27 cellular contexts compared by ENCODE assay signal in genomic region chr16:12628526-12628925, GRCh38.
"Had no signal": no experiment of that assay in that cellular context is flagged by ENCODE, and none has a peak within 500 bp of the region (broad histone marks: within the 10 kb centered on the region; RNA-seq: fewer than 3 reads in every experiment).

No MANE protein-coding gene starts in this region.

- H3K4me3 ChIP-seq: adrenal gland, breast epithelium, heart right ventricle, left ventricle myocardium inferior, lung, neural progenitor cell, psoas muscle, tibial nerve had no signal

- H3K27me3 Mint-ChIP-seq: activated naive CD8-positive, alpha-beta T cell had no signal

- H3K27ac Mint-ChIP-seq: activated naive CD8-positive, alpha-beta T cell; dendritic cell treated with granulocyte-macrophage colony-stimulating factor and Interleukin-4, amounts not matched to agents 40 ng/mL and 50 ng/mL, for 4 days; natural killer cell; neural progenitor cell; T-helper 1 cell treated with Interleukin-12 subunit alpha and Interleukin-12 subunit beta and Interleukin-4 antibody, amounts not matched to agents 30 μg/mL and 1 μg/mL, for 36 hours had no signal

- ATAC-seq: activated CD4-positive, CD25-positive, alpha-beta regulatory T cell treated with anti-CD3 and anti-CD28 coated beads, Interleukin-2, amount 50 U/mL, for 24 hours; foreskin keratinocyte; heart right ventricle; natural killer cell; psoas muscle had no signal

- H3K9me3 Mint-ChIP-seq: dendritic cell treated with granulocyte-macrophage colony-stimulating factor and Interleukin-4, amounts not matched to agents 40 ng/mL and 50 ng/mL, for 4 days; natural killer cell; T-helper 1 cell treated with Interleukin-12 subunit alpha and Interleukin-12 subunit beta and Interleukin-4 antibody, amounts not matched to agents 30 μg/mL and 1 μg/mL, for 36 hours had no signal

- H3K4me1 Mint-ChIP-seq: natural killer cell, neural progenitor cell had no signal

- DNase-seq: activated CD4-positive, alpha-beta T cell treated with anti-CD3 and anti-CD28 coated beads for 48 hours; activated CD4-positive, alpha-beta T cell treated with anti-CD3 and anti-CD28 coated beads, Interleukin-2, amount 50 U/mL, for 48 hours; activated effector memory CD4-positive, alpha-beta T cell treated with Interleukin-2 at 50 U/mL for 16 hours; activated naive CD4-positive, alpha-beta T cell treated with Interleukin-2 at 50 U/mL for 16 hours; adrenal gland; central memory CD4-positive, alpha-beta T cell; effector CD4-positive, alpha-beta T cell; foreskin keratinocyte; heart right ventricle; left ventricle myocardium inferior; mesendoderm; natural killer cell; occipital lobe; psoas muscle; stimulated activated CD4-positive, alpha-beta T cell treated with anti-CD3 and anti-CD28 coated beads, Interleukin-15, amount 100 ng/mL, for 24 hours; stimulated activated CD4-positive, alpha-beta T cell treated with anti-CD3 and anti-CD28 coated beads, Interleukin-2, amount 100 ng/mL, for 24 hours; stimulated activated naive CD4-positive, alpha-beta T cell; T-helper 9 cell; WERI-Rb-1 had no signal

- H3K4me3 Mint-ChIP-seq: activated naive CD8-positive, alpha-beta T cell; dendritic cell treated with granulocyte-macrophage colony-stimulating factor and Interleukin-4, amounts not matched to agents 40 ng/mL and 50 ng/mL, for 4 days; natural killer cell; neural progenitor cell; T-helper 1 cell treated with Interleukin-12 subunit alpha and Interleukin-12 subunit beta and Interleukin-4 antibody, amounts not matched to agents 30 μg/mL and 1 μg/mL, for 36 hours had no signal

- H3K36me3 Mint-ChIP-seq: activated naive CD8-positive, alpha-beta T cell; natural killer cell; neural progenitor cell had no signal
